14 cellular contexts compared by ENCODE assay signal in genomic region chr2:6919912-6920905, GRCh38. TPM values are rescaled to one million over a fixed set of nuclear protein-coding genes. Genes with fewer than 3 reads are reported as not detected.
DNase-seq lines count a peak whose midpoint lies in the region; ATAC-seq and TF ChIP-seq lines count a peak whose summit lies in the region.
"Had no signal": no experiment of that assay in that cellular context is flagged by ENCODE, and none has a peak within 500 bp of the region (broad histone marks: within the 10 kb centered on the region; RNA-seq: fewer than 3 reads in every experiment).

No MANE protein-coding gene starts in this region.

- peak overlapping the region; percentile 34 to 100 (median 100); a peak in 21 of 22 replicates for H3K4me2 ChIP-seq in BLaER1 treated with 17β-estradiol and CSF1 and Interleukin-3, amounts not matched to agents 10 nM and 100 nM
- H3K4me2 ChIP-seq in neural progenitor cell: no peak overlapping the region

- H3K9me3 ChIP-seq in BLaER1 treated with 17β-estradiol and CSF1 and Interleukin-3, amounts not matched to agents 10 nM and 100 nM (replicated peaks in 1 of 11): 0 out of 22 replicates have a peak, but pooled peaks cover 0 to 4% (median 0%) of the 10 kb centered on the region in 11 experiments
- H3K9me3 ChIP-seq in neural progenitor cell (ENCODE audit: low read depth) (no peaks in the 10 kb centered on the region), testis (no peaks in the 10 kb centered on the region)
- H3K9me3 ChIP-seq: lower lobe of right lung, ovary had no signal

- peaks cover 0 to 29% (median 3%) of the 10 kb centered on the region in 11 experiments; a peak in 9 of 22 replicates for H3K27me3 ChIP-seq in BLaER1 treated with 17β-estradiol and CSF1 and Interleukin-3, amounts not matched to agents 10 nM and 100 nM
- H3K27me3 ChIP-seq in neural progenitor cell (peaks cover 32% of the 10 kb centered on the region), testis (no peaks in the 10 kb centered on the region)
- H3K27me3 ChIP-seq: ovary had no signal

- H3K27ac Mint-ChIP-seq in brain: peak overlapping the region in 4 of 5 experiments; percentile 43 to 90 (median 71)
- H3K27ac Mint-ChIP-seq in neural progenitor cell: no peak overlapping the region
- H3K27ac Mint-ChIP-seq: stimulated activated naive B cell treated with anti-CD40 and anti-IgM and Interleukin-4, amounts not matched to agents 10 μg/mL and 1 μg/mL and 100 μg/mL, for 72 hours had no signal

- TF ChIP-seq POLR2A in NB4 (IDR thresholded peaks at IDR 0.05; ENCODE audit: extremely low read depth, insufficient read length): no peak
- no peak for TF ChIP-seq POLR2A in testis (IDR thresholded peaks at IDR 0.05)

- ATAC-seq in HG03432 (IDR thresholded peaks at IDR 0.05; ENCODE audit: unreplicated experiment) (no peak), GM21423 (IDR thresholded peaks at IDR 0.05; ENCODE audit: unreplicated experiment) (no peak)
- ATAC-seq: lower lobe of right lung; stimulated activated naive B cell treated with anti-CD40 and anti-IgM and Interleukin-4, amounts not matched to agents 10 μg/mL and 1 μg/mL and 100 μg/mL, for 72 hours had no signal

- H4K20me1 ChIP-seq in BLaER1 treated with 17β-estradiol and CSF1 and Interleukin-3, amounts not matched to agents 10 nM and 100 nM: peaks cover 0 to 10% (median 0%) of the 10 kb centered on the region in 11 experiments; a peak in 5 of 22 replicates
- peaks cover 52% of the 10 kb centered on the region for H4K20me1 ChIP-seq in neural progenitor cell (ENCODE audit: low read depth)

- H2AFZ ChIP-seq in neural progenitor cell (replicated peaks): no peak overlapping the region

- H3K36me3 Mint-ChIP-seq in brain (peaks cover 28% of the 10 kb centered on the region), neural progenitor cell (peaks cover 22% of the 10 kb centered on the region)

- no peaks in the 10 kb centered on the region for H3F3A ChIP-seq in neural progenitor cell (ENCODE audit: low read depth)

- H3K9ac ChIP-seq in BLaER1 treated with 17β-estradiol and CSF1 and Interleukin-3, amounts not matched to agents 10 nM and 100 nM: no peak overlapping the region; a peak in 2 of 22 replicates
- no peak overlapping the region for H3K9ac ChIP-seq in neural progenitor cell

- 0 out of 22 replicates have a peak overlapping the region, but pooled peaks of 1 of the 11 experiments have one; percentile 16 for H3K27ac ChIP-seq in BLaER1 treated with 17β-estradiol and CSF1 and Interleukin-3, amounts not matched to agents 10 nM and 100 nM
- no peak overlapping the region for H3K27ac ChIP-seq in neural progenitor cell
- H3K27ac ChIP-seq in testis: peak overlapping the region in 1 of 2 donors; percentile 5
- H3K27ac ChIP-seq: lower lobe of right lung had no signal

- peak; percentile 30 for DNase-seq in NB4 (ENCODE audit: low read depth)
- peak; percentile 30 for DNase-seq in neural progenitor cell (ENCODE audit: low spot score)
- DNase-seq in NCI-H1105 (lab: John Stamatoyannopoulos, UW): no peak
- no peak for DNase-seq in testis
- DNase-seq: Karpas-422; lower lobe of right lung; NCI-H2171 treated with DMSO at 0.1 percent for 48 hours; stimulated activated CD4-positive, alpha-beta T cell treated with anti-CD3 and anti-CD28 coated beads, Interleukin-2, amount 100 ng/mL, for 24 hours; stimulated activated naive B cell treated with anti-CD40 and anti-IgM and Interleukin-4, amounts not matched to agents 10 μg/mL and 1 μg/mL and 100 μg/mL, for 72 hours had no signal

- H3K4me1 ChIP-seq in BLaER1 treated with 17β-estradiol and CSF1 and Interleukin-3, amounts not matched to agents 10 nM and 100 nM: peaks cover 25 to 72% (median 58%) of the 10 kb centered on the region in 10 experiments
- H3K4me1 ChIP-seq in neural progenitor cell: peaks cover 9% of the 10 kb centered on the region
- peaks cover 19% of the 10 kb centered on the region for H3K4me1 ChIP-seq in testis

- TF ChIP-seq CTCF in NB4 (IDR thresholded peaks at IDR 0.05; ENCODE audit: low read depth, low read length) (no peak), brain (conservative IDR thresholded peaks at IDR 0.05) (no peak), neural progenitor cell (IDR thresholded peaks at IDR 0.05) (no peak), testis (IDR thresholded peaks at IDR 0.05) (no peak)

- no peaks in the 10 kb centered on the region for H3K36me3 ChIP-seq in BLaER1 treated with 17β-estradiol and CSF1 and Interleukin-3, amounts not matched to agents 10 nM and 100 nM
- no peaks in the 10 kb centered on the region for H3K36me3 ChIP-seq in neural progenitor cell
- no peaks in the 10 kb centered on the region for H3K36me3 ChIP-seq in testis (ENCODE audit: low read depth, missing control alignments)
- H3K36me3 ChIP-seq: lower lobe of right lung, ovary had no signal

- H3K4me1 Mint-ChIP-seq in brain: peaks cover 81% of the 10 kb centered on the region
- H3K4me1 Mint-ChIP-seq in neural progenitor cell: peaks cover 40% of the 10 kb centered on the region

- H3K4me3 Mint-ChIP-seq in brain (peak overlapping the region; percentile 68 to 86 (median 84)), neural progenitor cell (peak overlapping the region; percentile 60)
- H3K4me3 Mint-ChIP-seq: stimulated activated naive B cell treated with anti-CD40 and anti-IgM and Interleukin-4, amounts not matched to agents 10 μg/mL and 1 μg/mL and 100 μg/mL, for 72 hours had no signal

- WGBS in testis, 2 donors: 66 to 72% methylated on average over 13 of the region's 13 CpGs

- H3K4me3 ChIP-seq in BLaER1 treated with 17β-estradiol and CSF1 and Interleukin-3, amounts not matched to agents 10 nM and 100 nM: no peak overlapping the region
- H3K4me3 ChIP-seq in NB4 (ENCODE audit: low read depth, low read length) (no peak overlapping the region), neural progenitor cell (no peak overlapping the region), testis (no peak overlapping the region)
- H3K4me3 ChIP-seq: lower lobe of right lung, ovary had no signal

- intact Hi-C loops in testis (cut with DNase I; ENCODE audit: low total_unique reads): loop anchor here (10.0 kb wide), 1 partner anchor 105 kb away; no protein-coding TSS in a partner anchor

- peaks cover 0 to 4% (median 0%) of the 10 kb centered on the region in 5 experiments for H3K9me3 Mint-ChIP-seq in brain
- H3K9me3 Mint-ChIP-seq in neural progenitor cell: peaks cover 2% of the 10 kb centered on the region
- H3K9me3 Mint-ChIP-seq: stimulated activated naive B cell treated with anti-CD40 and anti-IgM and Interleukin-4, amounts not matched to agents 10 μg/mL and 1 μg/mL and 100 μg/mL, for 72 hours had no signal

- H3K27me3 Mint-ChIP-seq in brain (no peaks in the 10 kb centered on the region), neural progenitor cell (ENCODE audit: insufficient read depth, low read depth) (peaks cover 5% of the 10 kb centered on the region)

- H3K79me2 ChIP-seq in neural progenitor cell (ENCODE audit: low read depth): peaks cover 13% of the 10 kb centered on the region

RNA-seq across cellular contexts. Expression of gene RNF144A, which starts 3.0 kb away (rescaled TPM):
- polyA plus RNA-seq in brain (ENCODE audit: insufficient read depth, low read depth, low replicate concordance) (27.5 TPM), testis (ENCODE audit: insufficient read depth, low read depth, low replicate concordance) (8.9 TPM)
- total RNA-seq in neural progenitor cell (ENCODE audit: low replicate concordance) (29.0 and 32.0 TPM in 2 replicates), testis (10 to 100 TPM; 12.6 to 12.9 TPM)

RNA-seq across cellular contexts. Expression of gene RSAD2, which starts 42.6 kb away (rescaled TPM):
- polyA plus RNA-seq in brain (ENCODE audit: insufficient read depth, low read depth, low replicate concordance) (2.4 TPM), testis (ENCODE audit: insufficient read depth, low read depth, low replicate concordance) (2.3 TPM)
- total RNA-seq in neural progenitor cell (ENCODE audit: low replicate concordance) (not detected in 2 replicates), testis (1 to 10 TPM; 4.4 to 5.5 TPM)

RNA-seq across cellular contexts. Expression of gene CMPK2, which starts 54.5 kb away (rescaled TPM):
- polyA plus RNA-seq in brain (ENCODE audit: insufficient read depth, low read depth, low replicate concordance): 5.9 TPM
- total RNA-seq in neural progenitor cell (ENCODE audit: low replicate concordance): 0.31 TPM in 1 of 2 replicates, not detected in the other
- 10 to 100 TPM; 15.4 to 16.1 TPM for total RNA-seq in testis
- 11.1 TPM for polyA plus RNA-seq in testis (ENCODE audit: insufficient read depth, low read depth, low replicate concordance)

Comparison
In these comparisons a context has a peak if more than half of its experiments do, and no peak if none do; other contexts are left out.
1. DNase-seq: peak in NB4 (single experiment) and neural progenitor cell (single experiment); none in NCI-H1105 (single experiment) and testis (single experiment).
2. RNA of gene CMPK2, which starts 54.5 kb away (total RNA-seq): 15.4 to 16.1 TPM in testis; 0.31 TPM in neural progenitor cell; every median in the first group is over 10 times any median in the second.